In the genomic region with DNA sequence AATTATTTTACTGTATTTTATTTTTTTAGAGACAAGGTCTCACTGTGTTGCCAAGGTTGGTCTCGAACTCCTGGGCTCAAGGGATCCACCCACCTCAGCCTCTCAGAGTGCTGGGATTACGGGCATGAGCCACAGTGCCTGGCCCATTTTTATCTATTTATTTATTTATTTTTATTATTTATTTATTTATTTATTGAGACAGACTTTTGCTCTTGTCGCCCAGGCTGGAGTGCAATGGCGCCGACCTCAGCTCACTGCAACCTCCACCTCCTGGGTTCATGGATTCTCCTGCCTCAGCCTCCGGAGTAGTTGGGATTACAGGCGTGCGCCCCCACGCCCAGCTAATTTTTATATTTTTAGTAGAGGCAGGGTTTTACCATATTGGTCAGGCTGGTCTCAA, we compare ENCODE assay signal across 1 cellular context.
A peak's percentile ranks its signal among the peaks of the same experiment; 100 is the strongest.
TF ChIP-seq lines count a peak whose summit lies in the region.

No MANE protein-coding gene starts in this region.

TF ChIP-seq in HEK293, 187 proteins besides CTCF, POLR2A, EP300 and RAD21 (continued from another document):
- TF ChIP-seq, protein P1, sequence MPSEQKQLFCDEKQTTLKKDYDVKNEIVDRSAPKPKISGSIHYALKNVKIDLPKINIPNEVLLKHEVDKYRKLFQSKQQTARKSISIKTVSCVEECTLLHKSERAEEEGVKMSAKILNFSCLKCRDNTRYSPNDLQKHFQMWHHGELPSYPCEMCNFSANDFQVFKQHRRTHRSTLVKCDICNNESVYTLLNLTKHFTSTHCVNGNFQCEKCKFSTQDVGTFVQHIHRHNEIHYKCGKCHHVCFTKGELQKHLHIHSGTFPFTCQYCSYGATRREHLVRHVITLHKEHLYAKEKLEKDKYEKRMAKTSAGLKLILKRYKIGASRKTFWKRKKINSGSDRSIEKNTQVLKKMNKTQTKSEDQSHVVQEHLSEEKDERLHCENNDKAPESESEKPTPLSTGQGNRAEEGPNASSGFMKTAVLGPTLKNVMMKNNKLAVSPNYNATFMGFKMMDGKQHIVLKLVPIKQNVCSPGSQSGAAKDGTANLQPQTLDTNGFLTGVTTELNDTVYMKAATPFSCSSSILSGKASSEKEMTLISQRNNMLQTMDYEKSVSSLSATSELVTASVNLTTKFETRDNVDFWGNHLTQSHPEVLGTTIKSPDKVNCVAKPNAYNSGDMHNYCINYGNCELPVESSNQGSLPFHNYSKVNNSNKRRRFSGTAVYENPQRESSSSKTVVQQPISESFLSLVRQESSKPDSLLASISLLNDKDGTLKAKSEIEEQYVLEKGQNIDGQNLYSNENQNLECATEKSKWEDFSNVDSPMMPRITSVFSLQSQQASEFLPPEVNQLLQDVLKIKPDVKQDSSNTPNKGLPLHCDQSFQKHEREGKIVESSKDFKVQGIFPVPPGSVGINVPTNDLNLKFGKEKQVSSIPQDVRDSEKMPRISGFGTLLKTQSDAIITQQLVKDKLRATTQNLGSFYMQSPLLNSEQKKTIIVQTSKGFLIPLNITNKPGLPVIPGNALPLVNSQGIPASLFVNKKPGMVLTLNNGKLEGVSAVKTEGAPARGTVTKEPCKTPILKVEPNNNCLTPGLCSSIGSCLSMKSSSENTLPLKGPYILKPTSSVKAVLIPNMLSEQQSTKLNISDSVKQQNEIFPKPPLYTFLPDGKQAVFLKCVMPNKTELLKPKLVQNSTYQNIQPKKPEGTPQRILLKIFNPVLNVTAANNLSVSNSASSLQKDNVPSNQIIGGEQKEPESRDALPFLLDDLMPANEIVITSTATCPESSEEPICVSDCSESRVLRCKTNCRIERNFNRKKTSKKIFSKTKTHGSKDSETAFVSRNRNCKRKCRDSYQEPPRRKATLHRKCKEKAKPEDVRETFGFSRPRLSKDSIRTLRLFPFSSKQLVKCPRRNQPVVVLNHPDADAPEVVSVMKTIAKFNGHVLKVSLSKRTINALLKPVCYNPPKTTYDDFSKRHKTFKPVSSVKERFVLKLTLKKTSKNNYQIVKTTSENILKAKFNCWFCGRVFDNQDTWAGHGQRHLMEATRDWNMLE (tag by site-specific recombination; conservative IDR thresholded peaks at IDR 0.05; ENCODE audit: low read depth) = peak; percentile 69
- TF ChIP-seq ZNF433 (tag by site-specific recombination; IDR thresholded peaks at IDR 0.05; ENCODE audit: low read depth) (0 out of 2 replicates have a peak, but pooled peaks have one; percentile 32), ZNF426 (tag by site-specific recombination; IDR thresholded peaks at IDR 0.05) (peak; percentile 49), ZBTB8A (tag by site-specific recombination; IDR thresholded peaks at IDR 0.05) (peak; percentile 49), ZNF266 (tag by site-specific recombination; IDR thresholded peaks at IDR 0.05; ENCODE audit: low read depth) (peak; percentile 33; the same call in 1 of the 2 replicates), ZNF623 (tag by site-specific recombination; IDR thresholded peaks at IDR 0.05) (peak; percentile 59)
- TF ChIP-seq, protein P2, sequence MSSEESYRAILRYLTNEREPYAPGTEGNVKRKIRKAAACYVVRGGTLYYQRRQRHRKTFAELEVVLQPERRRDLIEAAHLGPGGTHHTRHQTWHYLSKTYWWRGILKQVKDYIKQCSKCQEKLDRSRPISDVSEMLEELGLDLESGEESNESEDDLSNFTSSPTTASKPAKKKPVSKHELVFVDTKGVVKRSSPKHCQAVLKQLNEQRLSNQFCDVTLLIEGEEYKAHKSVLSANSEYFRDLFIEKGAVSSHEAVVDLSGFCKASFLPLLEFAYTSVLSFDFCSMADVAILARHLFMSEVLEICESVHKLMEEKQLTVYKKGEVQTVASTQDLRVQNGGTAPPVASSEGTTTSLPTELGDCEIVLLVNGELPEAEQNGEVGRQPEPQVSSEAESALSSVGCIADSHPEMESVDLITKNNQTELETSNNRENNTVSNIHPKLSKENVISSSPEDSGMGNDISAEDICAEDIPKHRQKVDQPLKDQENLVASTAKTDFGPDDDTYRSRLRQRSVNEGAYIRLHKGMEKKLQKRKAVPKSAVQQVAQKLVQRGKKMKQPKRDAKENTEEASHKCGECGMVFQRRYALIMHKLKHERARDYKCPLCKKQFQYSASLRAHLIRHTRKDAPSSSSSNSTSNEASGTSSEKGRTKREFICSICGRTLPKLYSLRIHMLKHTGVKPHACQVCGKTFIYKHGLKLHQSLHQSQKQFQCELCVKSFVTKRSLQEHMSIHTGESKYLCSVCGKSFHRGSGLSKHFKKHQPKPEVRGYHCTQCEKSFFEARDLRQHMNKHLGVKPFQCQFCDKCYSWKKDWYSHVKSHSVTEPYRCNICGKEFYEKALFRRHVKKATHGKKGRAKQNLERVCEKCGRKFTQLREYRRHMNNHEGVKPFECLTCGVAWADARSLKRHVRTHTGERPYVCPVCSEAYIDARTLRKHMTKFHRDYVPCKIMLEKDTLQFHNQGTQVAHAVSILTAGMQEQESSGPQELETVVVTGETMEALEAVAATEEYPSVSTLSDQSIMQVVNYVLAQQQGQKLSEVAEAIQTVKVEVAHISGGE (tag by site-specific recombination; conservative IDR thresholded peaks at IDR 0.05; ENCODE audit: low read depth) = peak; percentile 52
TF ChIP-seq in HEK293: peak in this region for 11; not testable (repeated sequence) for 176.
